In genomic region chr20:4123537-4124225, GRCh38 we compare ENCODE assay signal across 20 cellular contexts. TPM values are rescaled to one million over a fixed set of nuclear protein-coding genes. Genes with fewer than 3 reads are reported as not detected.
DNase-seq lines count a peak whose midpoint lies in the region; ATAC-seq, FAIRE-seq and TF ChIP-seq lines count a peak whose summit lies in the region.
"Had no signal": no experiment of that assay in that cellular context is flagged by ENCODE, and none has a peak within 500 bp of the region (broad histone marks: within the 10 kb centered on the region; RNA-seq: fewer than 3 reads in every experiment).

No MANE protein-coding gene starts in this region.

- no peak overlapping the region for H3K14ac ChIP-seq in mesenchymal stem cell (ENCODE audit: low read length in 2 of 2)

- in situ Hi-C loops in HepG2 (cut with HindIII; ENCODE audit: extremely low pct_ligation_motif_present, low pct_unique_long_range_greater_than_20kb) (no loop called here), mammary epithelial cell (cut with MboI; ENCODE audit: low sequenced_read_pairs in 2 of 2) (no loop called here)

- H3K4ac ChIP-seq in mesenchymal stem cell (ENCODE audit: low read depth in 1 of 2, low read length in 2 of 2): no peak overlapping the region

- intact Hi-C loops in HepG2 (cut with micrococcal nuclease; ENCODE audit: unreplicated experiment): no loop called here
- intact Hi-C loops in right lobe of liver (cut with DNase I): no loop called here
- intact Hi-C loops in mammary epithelial cell (cut with micrococcal nuclease): no loop called here

- TF ChIP-seq RAD21 in HepG2 (CRISPR knock-in tag; IDR thresholded peaks at IDR 0.05): no peak

- H3K18ac ChIP-seq in mesenchymal stem cell (ENCODE audit: low read depth in 1 of 2, low read length in 2 of 2): no peak overlapping the region

- H2AK5ac ChIP-seq in mesenchymal stem cell (ENCODE audit: low read length, severe bottlenecking): peak overlapping the region; percentile 63

- H4K20me1 ChIP-seq in HepG2 (ENCODE audit: insufficient read depth, low read length): no peaks in the 10 kb centered on the region
- no peaks in the 10 kb centered on the region for H4K20me1 ChIP-seq in mammary epithelial cell (ENCODE audit: insufficient read depth, low read length)

- no peak for TF ChIP-seq EP300 in HepG2 (IDR thresholded peaks at IDR 0.05; ENCODE audit: low read depth in 2 of 2, low read length in 2 of 2)
- no peak for TF ChIP-seq EP300 in HepG2 (CRISPR knock-in tag; IDR thresholded peaks at IDR 0.05; ENCODE audit: borderline replicate concordance)

- H4K91ac ChIP-seq in mesenchymal stem cell (ENCODE audit: low read length): no peak overlapping the region

- H2AFZ ChIP-seq in HepG2 (ENCODE audit: low read length) (no peak overlapping the region), mesenchymal stem cell (ENCODE audit: low read depth, low read length) (no peak overlapping the region), mammary epithelial cell (ENCODE audit: low read depth, low read length) (no peak overlapping the region)
- H2AFZ ChIP-seq: GM23248 had no signal

- H3K9ac ChIP-seq in HepG2 (ENCODE audit: insufficient read depth, low read depth, low read length) (no peak overlapping the region), mesenchymal stem cell (ENCODE audit: low read length) (no peak overlapping the region), mammary epithelial cell (ENCODE audit: insufficient read depth, low read length) (no peak overlapping the region)
- H3K9ac ChIP-seq: GM23248 had no signal

- 19% methylated on average over 2 of the region's 2 CpGs for WGBS in HepG2 (ENCODE audit: low lambda C conversion rate)
- WGBS in right lobe of liver (ENCODE audit: insufficient coverage, low coverage, low lambda C conversion rate, missing lambda C conversion rate): 43% methylated on average over 2 of the region's 2 CpGs
- 86% methylated on average over 1 of the region's 2 CpGs for WGBS in mesenchymal stem cell
- 88% methylated on average over 2 of the region's 2 CpGs for WGBS in mammary epithelial cell (ENCODE audit: low coverage, missing lambda C conversion rate)

- no peaks in the 10 kb centered on the region for H3K9me3 ChIP-seq in HepG2 (ENCODE audit: low read length)
- H3K9me3 ChIP-seq in right lobe of liver: no peaks in the 10 kb centered on the region
- H3K9me3 ChIP-seq in mesenchymal stem cell (ENCODE audit: control insufficient read depth, low read length): no peaks in the 10 kb centered on the region
- H3K9me3 ChIP-seq in mammary epithelial cell (replicated peaks; ENCODE audit: insufficient read depth, low read length): no peaks in the 10 kb centered on the region

- TF ChIP-seq POLR2A in HepG2 (IDR thresholded peaks at IDR 0.05; ENCODE audit: insufficient read depth in 1 of 2, low read depth in 2 of 2, low read length in 2 of 2): no peak
- no peak for TF ChIP-seq POLR2A in right lobe of liver (IDR thresholded peaks at IDR 0.05)

- DNase-seq in HepG2 (ENCODE audit: low spot score) (no peak), right lobe of liver (no peak), RCC 7860 (ENCODE audit: low spot score) (no peak), mesenchymal stem cell (no peak), AG20443 (ENCODE audit: low spot score) (no peak), mammary epithelial cell (no peak)
- DNase-seq: ACHN; C1 segment of cervical spinal cord; Calu3; CD4-positive, alpha-beta memory T cell; COR-L47; DMS53; DMS79 treated with DMSO at 0.1 percent for 48 hours; GF-D8; GM23248; H9 had no signal

- FAIRE-seq in HepG2 (lab: Jason Lieb, UNC) (peak; percentile 53), RCC 7860 (lab: Jason Lieb, UNC) (peak; percentile 8)
- FAIRE-seq: A204.1, GM12891, GM19239 had no signal

- ATAC-seq in HepG2 (no peak), right lobe of liver (no peak)

- H2BK5ac ChIP-seq in mesenchymal stem cell (ENCODE audit: low read depth, low read length, poor library complexity, severe bottlenecking): no peak overlapping the region

- no peak overlapping the region for H4K8ac ChIP-seq in mesenchymal stem cell (ENCODE audit: low read length)

- dilution Hi-C loops in mammary epithelial cell (cut with HindIII; ENCODE audit: low sequenced_read_pairs): no loop called here

- H2BK15ac ChIP-seq in mesenchymal stem cell (ENCODE audit: low read depth, poor library complexity, severe bottlenecking): no peak overlapping the region

- TF ChIP-seq CTCF in HepG2 (CRISPR knock-in tag; IDR thresholded peaks at IDR 0.05) (no peak), right lobe of liver (IDR thresholded peaks at IDR 0.05) (no peak), mammary epithelial cell (conservative IDR thresholded peaks at IDR 0.05 in 1 of 2, IDR thresholded peaks at IDR 0.05 in 1 of 2; ENCODE audit: extremely low read depth in 1 of 2, insufficient read depth in 1 of 2, low read depth in 1 of 2, low read length in 2 of 2) (no peak)

- BruUV-seq in HepG2 (replicated peaks; lab: Mats Ljungman, UMichigan) (no TSS peak), mammary epithelial cell (replicated peaks; lab: Mats Ljungman, UMichigan) (no TSS peak)

- H3K27me3 ChIP-seq in HepG2 (ENCODE audit: control insufficient read depth in 1 of 2, insufficient read depth in 2 of 2, low read length in 2 of 2) (peaks cover 0 to 3% of the 10 kb centered on the region in 2 experiments; a peak in 1 of 5 replicates), right lobe of liver (no peaks in the 10 kb centered on the region), mesenchymal stem cell (ENCODE audit: control insufficient read depth in 1 of 2, insufficient read depth in 1 of 2, low read length in 2 of 2) (no peaks in the 10 kb centered on the region), mammary epithelial cell (ENCODE audit: insufficient read depth, low read length) (no peaks in the 10 kb centered on the region)

- H3K36me3 ChIP-seq in HepG2 (replicated peaks in 1 of 2; ENCODE audit: control insufficient read depth in 1 of 2, insufficient read depth in 2 of 2, low read length in 2 of 2) (no peaks in the 10 kb centered on the region), right lobe of liver (no peaks in the 10 kb centered on the region), mesenchymal stem cell (ENCODE audit: control insufficient read depth in 1 of 2, insufficient read depth in 2 of 2, low read depth in 1 of 2, low read length in 2 of 2) (no peaks in the 10 kb centered on the region), mammary epithelial cell (ENCODE audit: insufficient read depth, low read length) (no peaks in the 10 kb centered on the region)

- H2BK12ac ChIP-seq in mesenchymal stem cell (ENCODE audit: low read length in 2 of 2): no peak overlapping the region

- CTCF ChIA-PET in HepG2 (lab: Yijun Ruan, JAX; ENCODE audit: low intra/inter-chr PET ratio, low total read pairs) (no interaction called here), mammary epithelial cell (lab: Charles Lee; ENCODE audit: low non-redundant PET) (no interaction called here)

- H3K4me2 ChIP-seq in HepG2 (ENCODE audit: low read depth, low read length): no peak overlapping the region
- no peak overlapping the region for H3K4me2 ChIP-seq in mesenchymal stem cell (ENCODE audit: low read length, poor library complexity, severe bottlenecking)
- H3K4me2 ChIP-seq in mammary epithelial cell (ENCODE audit: insufficient read depth, low read depth, low read length): no peak overlapping the region

- H3K4me3 ChIP-seq in HepG2 (replicated peaks in 1 of 3; ENCODE audit: insufficient read depth in 1 of 3, low read depth in 2 of 3, low read length in 3 of 3) (no peak overlapping the region), right lobe of liver (no peak overlapping the region), mesenchymal stem cell (ENCODE audit: insufficient read depth in 1 of 2, low read depth in 1 of 2, low read length in 2 of 2) (no peak overlapping the region), mammary epithelial cell (replicated peaks in 1 of 3; ENCODE audit: insufficient read depth in 1 of 3, low read depth in 2 of 3, low read length in 3 of 3) (no peak overlapping the region)
- H3K4me3 ChIP-seq: GM23248 had no signal

- H3K4me1 ChIP-seq in HepG2 (ENCODE audit: insufficient read depth, low read length) (peaks cover 10% of the 10 kb centered on the region), right lobe of liver (no peaks in the 10 kb centered on the region), mesenchymal stem cell (ENCODE audit: control insufficient read depth, insufficient read depth, low read depth, low read length) (peaks cover 8% of the 10 kb centered on the region), mammary epithelial cell (ENCODE audit: insufficient read depth, low read length) (no peaks in the 10 kb centered on the region)

- peak overlapping the region; percentile 64 for H2BK120ac ChIP-seq in mesenchymal stem cell (ENCODE audit: low read depth, low read length)

- no peaks in the 10 kb centered on the region for H3K79me1 ChIP-seq in mesenchymal stem cell (replicated peaks; ENCODE audit: low read length, poor library complexity, severe bottlenecking)

- no peak overlapping the region for H3K23ac ChIP-seq in mesenchymal stem cell (ENCODE audit: low read length in 2 of 2)

- H3K79me2 ChIP-seq in HepG2 (ENCODE audit: insufficient read depth, low read length) (no peaks in the 10 kb centered on the region), mammary epithelial cell (ENCODE audit: insufficient read depth, low read length) (no peaks in the 10 kb centered on the region)

- POLR2A ChIA-PET in HepG2 (lab: Yijun Ruan, JAX): no interaction called here

- no peak overlapping the region for H3K27ac ChIP-seq in HepG2 (ENCODE audit: extremely low read length, insufficient read depth, low read length)
- no peak overlapping the region for H3K27ac ChIP-seq in right lobe of liver
- H3K27ac ChIP-seq in mesenchymal stem cell (ENCODE audit: low read length, poor library complexity, severe bottlenecking): no peak overlapping the region
- H3K27ac ChIP-seq in mammary epithelial cell (ENCODE audit: insufficient read depth, low read depth, low read length): no peak overlapping the region
- H3K27ac ChIP-seq: 22Rv1, GM23248 had no signal

RNA-seq across cellular contexts. Expression of gene SMOX, which starts 24.9 kb away (rescaled TPM):
- 15.2 and 22.7 TPM in 2 replicates for total RNA-seq in HepG2 (2016; rRNA removed; fragmentation: Illumina TruSeq; extraction: Trizol)
- 6.1 and 6.3 TPM in 2 replicates for total RNA-seq in HepG2 (2016; cell fraction: cytosol; rRNA removed; fragmentation: Illumina TruSeq; extraction: Trizol; ENCODE audit: low read depth)
- 15.6 and 22.2 TPM in 2 replicates for total RNA-seq in HepG2 (2016; cell fraction: insoluble cytoplasmic fraction; rRNA removed; fragmentation: Illumina TruSeq; extraction: Trizol)
- 10.3 and 11.1 TPM in 2 replicates for total RNA-seq in HepG2 (2016; cell fraction: membrane; rRNA removed; fragmentation: Illumina TruSeq; extraction: Trizol)
- total RNA-seq in HepG2 (2016; cell fraction: nucleus; rRNA removed; fragmentation: Illumina TruSeq; extraction: Trizol): 12.0 and 12.7 TPM in 2 replicates
- 10.2 and 12.2 TPM in 2 replicates for polyA plus RNA-seq in HepG2 (2011; rRNA removed)
- 9.3 and 16.7 TPM in 2 replicates for polyA plus RNA-seq in HepG2 (2011; cell fraction: cytosol; rRNA removed)
- polyA plus RNA-seq in HepG2 (2011; cell fraction: nucleus; rRNA removed): 29.6 TPM in 2 replicates
- polyA plus RNA-seq in HepG2 (2012): 13.2 and 25.9 TPM in 2 replicates
- polyA plus RNA-seq in HepG2 (2016; cell fraction: cytosol; fragmentation: Illumina TruSeq; extraction: Trizol; ENCODE audit: low read depth): 5.0 and 6.4 TPM in 2 replicates
- 19.3 and 21.5 TPM in 2 replicates for polyA plus RNA-seq in HepG2 (2016; cell fraction: insoluble cytoplasmic fraction; fragmentation: Illumina TruSeq; extraction: Trizol; ENCODE audit: low read depth)
- polyA plus RNA-seq in HepG2 (2016; cell fraction: membrane; fragmentation: Illumina TruSeq; extraction: Trizol; ENCODE audit: low read depth): 10.4 and 12.4 TPM in 2 replicates
- 22.2 and 26.5 TPM in 2 replicates for polyA plus RNA-seq in HepG2 (2016; cell fraction: nucleus; fragmentation: Illumina TruSeq; extraction: Trizol; ENCODE audit: insufficient read depth, low read depth)
- 17.6 and 18.8 TPM in 2 replicates for polyA minus RNA-seq in HepG2 (2011; rRNA and poly(A)+ RNA removed; ENCODE audit: low replicate concordance)
- 3.9 and 5.8 TPM in 2 replicates for polyA minus RNA-seq in HepG2 (2011; cell fraction: cytosol; rRNA and poly(A)+ RNA removed)
- polyA minus RNA-seq in HepG2 (2011; cell fraction: nucleus; rRNA and poly(A)+ RNA removed): 8.5 and 10.0 TPM in 2 replicates
- total RNA-seq in right lobe of liver: 10 to 100 TPM in 1 of 6 experiments, 1 to 10 TPM in 4, under 1 TPM in 1; 0.95 to 11.7 (median 4.3) TPM
- 48.3 TPM for polyA plus RNA-seq in mesenchymal stem cell (2013, experiment 1 of 2)
- polyA plus RNA-seq in mesenchymal stem cell (2013, experiment 2 of 2): 50.0 TPM
- 10 to 100 TPM in 1 of 2 donors, 1 to 10 TPM in 1; 6.5 to 16.4 TPM for total RNA-seq in mammary epithelial cell
- polyA plus RNA-seq in mammary epithelial cell: 5.4 TPM
- 6.7 TPM for polyA minus RNA-seq in mammary epithelial cell
